Comparison of ENCODE assay signal across 1 cellular context in the genomic region with DNA sequence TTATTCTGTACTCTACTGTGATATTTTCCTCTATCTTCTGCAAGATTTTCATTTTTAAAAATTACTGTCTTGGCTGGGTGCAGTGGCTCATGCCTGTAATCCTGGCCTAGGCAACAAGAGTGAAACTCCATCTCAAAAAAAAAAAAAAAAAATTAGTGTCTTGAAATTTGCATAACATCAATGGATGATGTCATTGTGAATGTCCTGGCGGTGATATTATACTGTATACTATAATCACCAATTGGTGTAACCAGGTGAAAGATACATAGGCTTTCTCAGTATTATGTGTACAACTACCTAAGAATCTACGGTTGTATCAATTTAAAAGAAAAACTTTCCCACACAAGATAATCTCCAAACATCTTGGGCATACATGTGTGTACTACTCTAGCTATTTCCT.
TF ChIP-seq lines count a peak whose summit lies in the region.

No MANE protein-coding gene starts in this region.

TF ChIP-seq in HEK293, 187 proteins besides CTCF, POLR2A, EP300 and RAD21 (continued from another document):
- peak; percentile 93 for TF ChIP-seq ATF2 (tag by site-specific recombination; IDR thresholded peaks at IDR 0.05; ENCODE audit: low read depth)
- no peak for TF ChIP-seq ZNF366 (tag by site-specific recombination; conservative IDR thresholded peaks at IDR 0.05)
- TF ChIP-seq SCRT2 (tag by site-specific recombination; IDR thresholded peaks at IDR 0.05) = no peak
- no peak for TF ChIP-seq ZNF248 (tag by site-specific recombination; IDR thresholded peaks at IDR 0.05)
- TF ChIP-seq ZNF629 (tag by site-specific recombination; IDR thresholded peaks at IDR 0.05) = peak; percentile 41; the same call in 1 of the 2 replicates
